ENCODE assay signal across 8 cellular contexts in the genomic region with DNA sequence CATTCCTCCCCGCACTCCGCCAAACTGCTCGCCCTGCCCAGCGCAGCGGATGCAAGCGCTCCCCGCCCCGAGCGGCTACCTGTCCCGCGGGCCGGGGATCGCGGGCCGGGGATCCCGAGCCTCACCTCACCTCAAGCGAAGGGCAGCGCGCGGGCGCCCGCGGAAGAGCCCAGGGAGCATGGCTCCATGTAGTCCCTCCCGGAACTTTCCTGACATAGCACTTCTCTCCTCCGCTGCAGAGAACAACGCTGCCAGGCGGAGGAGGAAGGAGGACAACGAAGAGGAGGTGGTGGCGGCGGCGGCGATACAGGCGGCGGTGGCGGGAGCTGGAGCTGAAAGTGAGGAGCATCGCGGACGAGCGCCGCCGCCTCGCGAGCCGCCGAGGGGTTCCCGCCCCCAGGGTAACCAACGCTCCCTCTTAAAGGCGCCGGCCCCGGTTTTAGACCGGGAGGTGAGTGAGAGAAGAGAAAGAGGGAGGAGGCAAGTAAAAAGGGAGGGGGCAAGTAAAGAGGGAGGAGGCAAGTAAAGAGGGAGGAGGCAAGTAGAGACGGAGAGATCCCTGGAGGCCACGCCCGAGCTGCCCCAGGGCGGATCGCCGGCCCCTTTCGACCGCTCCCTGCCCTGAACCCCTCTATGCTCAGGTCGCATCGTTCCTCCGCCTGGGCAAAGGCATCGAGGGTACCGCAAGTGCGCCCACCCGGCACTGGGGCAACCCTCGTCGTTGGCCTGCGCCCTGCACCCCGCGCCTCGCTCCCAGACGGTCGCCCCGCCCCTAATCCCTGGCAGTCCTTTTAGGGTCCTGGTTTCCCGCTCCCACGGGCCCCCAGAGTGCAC. TPM values are rescaled to one million over a fixed set of nuclear protein-coding genes. Genes with fewer than 3 reads are reported as not detected.
DNase-seq lines count a peak whose midpoint lies in the region; ATAC-seq and TF ChIP-seq lines count a peak whose summit lies in the region.

Gene GPR63 (minus strand): TSS at position 340 of the 834 bp plus-strand sequence. CDS start 37,746 bp downstream, outside the sequence.

- no peak for TF ChIP-seq CTCF in endodermal cell (conservative IDR thresholded peaks at IDR 0.05)

- H3K36me3 ChIP-seq in endodermal cell (ENCODE audit: control insufficient read depth, insufficient read depth, low read length), result no peaks in the 10 kb centered on the region

- H3K4me3 ChIP-seq in endodermal cell (ENCODE audit: low read length), result peak within 1 kb of the TSS; percentile 91

- no peaks in the 10 kb centered on the region for H3K36me3 Mint-ChIP-seq in endodermal cell (ENCODE audit: low read depth)

- peak within 1 kb of the TSS; percentile 88 for H3K4me3 Mint-ChIP-seq in endodermal cell

- peaks cover 12% of the 10 kb centered on the region for H3K4me1 Mint-ChIP-seq in endodermal cell

- peak within 1 kb of the TSS; percentile 64 for H3K9ac ChIP-seq in endodermal cell (ENCODE audit: extremely low read depth, low read length, poor library complexity, severe bottlenecking)

- H3K9me3 Mint-ChIP-seq in endodermal cell, result no peaks in the 10 kb centered on the region

- peak; percentile 89 for ATAC-seq in HG03342 (IDR thresholded peaks at IDR 0.05; ENCODE audit: unreplicated experiment)

- DNase-seq in C1 segment of cervical spinal cord (lab: John Stamatoyannopoulos, UW), result peak in 9 of 14 donors; percentile 3 to 45 (median 26)
- peak; percentile 57 for DNase-seq in NCI-H526 treated with DMSO at 0.1 percent for 48 hours (lab: John Stamatoyannopoulos, UW)
- DNase-seq in activated CD8-positive, alpha-beta memory T cell treated with anti-CD3 and anti-CD28 coated beads for 24 hours, result peak; percentile 84
- peak; percentile 93 for DNase-seq in endodermal cell
- DNase-seq in midbrain (lab: John Stamatoyannopoulos, UW), result peak; percentile 21
- DNase-seq in stimulated activated CD8-positive, alpha-beta memory T cell treated with anti-CD3 and anti-CD28 coated beads, Interleukin-2, amount 100 ng/mL, for 1 hour (ENCODE audit: low read depth in 2 of 2), result peak; percentile 20 to 21

- peak; percentile 52 for TF ChIP-seq POLR2A in GM19099 (IDR thresholded peaks at IDR 0.05; ENCODE audit: extremely low read depth, insufficient read length, low read depth)

- H3K4me1 ChIP-seq in endodermal cell (ENCODE audit: control insufficient read depth, insufficient read depth, low read length), result no peaks in the 10 kb centered on the region

- H3K27ac Mint-ChIP-seq in endodermal cell, result peak within 1 kb of the TSS; percentile 96

- WGBS in endodermal cell (ENCODE audit: insufficient coverage in 1 of 2, insufficient read length in 1 of 2), 2 experiments, result 1 to 2% methylated on average over 11 to 77 of the region's 77 CpGs

- peaks cover 23% of the 10 kb centered on the region for H3K27me3 Mint-ChIP-seq in endodermal cell (ENCODE audit: insufficient read depth)

- H3K9me3 ChIP-seq in endodermal cell (ENCODE audit: control insufficient read depth, low read length), result no peaks in the 10 kb centered on the region

- H3K27ac ChIP-seq in endodermal cell (ENCODE audit: low read depth, low read length), result no peak within 1 kb of the TSS

- peaks cover 13% of the 10 kb centered on the region for H3K27me3 ChIP-seq in endodermal cell (ENCODE audit: control insufficient read depth, insufficient read depth, low read length, poor library complexity, severe bottlenecking)

RNA-seq across cellular contexts. Expression of gene GPR63, which starts in this region (rescaled TPM):
- 1 to 10 TPM; 4.8 to 8.5 TPM for total RNA-seq in endodermal cell
- polyA plus RNA-seq in endodermal cell (2013, experiment 1 of 2), result 5.5 TPM
- polyA plus RNA-seq in endodermal cell (2013, experiment 2 of 2), result 4.8 TPM

Comparison
In these comparisons a context has a peak if more than half of its experiments do, and no peak if none do; other contexts are left out.
1. DNase-seq: peak in every context shown above with its lines; median percentile 93 in endodermal cell; 84 in activated CD8-positive, alpha-beta memory T cell treated with anti-CD3 and anti-CD28 coated beads for 24 hours; 57 in NCI-H526 treated with DMSO at 0.1 percent for 48 hours; 26 in C1 segment of cervical spinal cord; 21 in midbrain; 20 in stimulated activated CD8-positive, alpha-beta memory T cell treated with anti-CD3 and anti-CD28 coated beads, Interleukin-2, amount 100 ng/mL, for 1 hour.